ENCODE assay signal across 32 cellular contexts in the genomic region with DNA sequence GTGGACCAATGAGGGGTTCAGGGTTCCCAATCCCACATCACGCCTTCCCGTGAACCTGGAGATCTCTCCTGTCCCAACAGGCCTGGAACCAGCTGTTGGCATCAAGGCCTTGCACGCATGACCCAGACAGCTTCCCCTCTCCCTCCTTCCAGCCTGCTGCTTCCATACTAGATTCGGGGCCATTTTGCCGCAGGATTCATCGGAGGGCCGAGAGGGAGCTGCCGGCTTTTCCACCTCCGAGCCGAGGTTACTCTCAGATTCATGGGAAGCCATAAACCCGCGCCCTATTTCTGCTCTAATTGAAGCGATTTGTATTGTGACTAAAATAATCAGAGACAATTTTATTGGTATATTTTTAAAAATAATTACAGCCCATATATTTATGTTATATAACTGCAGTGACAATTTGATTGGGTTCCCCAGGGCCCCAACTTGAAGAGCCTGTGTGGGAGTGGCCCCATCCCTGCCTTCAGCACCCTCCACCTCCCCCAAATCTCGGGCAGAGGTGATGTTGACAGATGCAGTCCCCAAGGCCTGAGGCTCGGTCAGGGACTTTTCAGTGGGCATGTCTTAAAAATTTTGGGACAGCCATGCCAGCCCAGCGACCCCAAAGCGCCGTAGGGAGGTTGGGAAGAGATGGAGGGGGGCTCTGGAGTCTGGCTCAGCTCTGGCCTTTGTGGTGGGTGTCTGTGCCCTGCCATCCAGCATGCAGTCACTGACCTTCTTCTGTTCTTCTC.
"Had no signal": no experiment of that assay in that cellular context is flagged by ENCODE, and none has a peak within 500 bp of the region (broad histone marks: within the 10 kb centered on the region; RNA-seq: fewer than 3 reads in every experiment).

No MANE protein-coding gene starts in this region.

- H3K27me3 ChIP-seq: brain microvascular endothelial cell, colonic mucosa had no signal

- H3K27ac Mint-ChIP-seq: activated B cell treated with CpG ODN at 0.5 μM for 24 hours; activated CD8-positive, alpha-beta T cell treated with anti-CD3 and anti-CD28 coated beads for 36 hours; activated naive CD4-positive, alpha-beta T cell treated with anti-CD3 and anti-CD28 coated beads, Interleukin-2, amount 10 ng/mL, durations not matched to agents 7 days and 5 days; activated naive CD4-positive, alpha-beta T cell treated with anti-CD3 and anti-CD28 coated beads, Interleukin-2, amount 50 U/mL, for 72 hours; activated naive CD8-positive, alpha-beta T cell treated with anti-CD3 and anti-CD28 coated beads, Interleukin-2, amount 10 ng/mL, durations not matched to agents 7 days and 5 days; activated T-helper 17 cell treated with anti-CD3 and anti-CD28 coated beads, Interleukin-2, amount 50 U/mL, for 72 hours; T-helper 17 cell; T-helper 2 cell treated with Interferon-gamma antibody and Interleukin-4, amounts not matched to agents 5 μg/mL and 100 μg/mL, for 36 hours had no signal

- H3K4me3 Mint-ChIP-seq: activated B cell treated with CpG ODN at 0.5 μM for 24 hours; activated CD8-positive, alpha-beta T cell treated with anti-CD3 and anti-CD28 coated beads for 36 hours; activated naive CD4-positive, alpha-beta T cell treated with anti-CD3 and anti-CD28 coated beads, Interleukin-2, amount 10 ng/mL, durations not matched to agents 7 days and 5 days; activated naive CD8-positive, alpha-beta T cell treated with anti-CD3 and anti-CD28 coated beads, Interleukin-2, amount 10 ng/mL, durations not matched to agents 7 days and 5 days; activated T-cell treated with anti-CD3 and anti-CD28 coated beads, Interleukin-2, amount 50 U/mL, for 4 hours; activated T-helper 17 cell treated with anti-CD3 and anti-CD28 coated beads, Interleukin-2, amount 50 U/mL, for 72 hours; central memory CD8-positive, alpha-beta T cell; T-helper 17 cell; T-helper 2 cell treated with Interferon-gamma antibody and Interleukin-4, amounts not matched to agents 5 μg/mL and 100 μg/mL, for 36 hours had no signal

- FAIRE-seq: astrocyte, bronchial epithelial cell, endometrium, endothelial cell of umbilical vein had no signal

- H3K27me3 Mint-ChIP-seq: activated B cell treated with CpG ODN at 0.5 μM for 24 hours; activated CD8-positive, alpha-beta T cell treated with anti-CD3 and anti-CD28 coated beads for 36 hours; activated naive CD4-positive, alpha-beta T cell treated with anti-CD3 and anti-CD28 coated beads, Interleukin-2, amount 10 ng/mL, durations not matched to agents 7 days and 5 days; activated naive CD8-positive, alpha-beta T cell treated with anti-CD3 and anti-CD28 coated beads, Interleukin-2, amount 10 ng/mL, durations not matched to agents 7 days and 5 days; activated T-helper 17 cell treated with anti-CD3 and anti-CD28 coated beads, Interleukin-2, amount 50 U/mL, for 72 hours had no signal

- H3K9me3 Mint-ChIP-seq: activated B cell treated with CpG ODN at 0.5 μM for 24 hours; activated CD8-positive, alpha-beta T cell treated with anti-CD3 and anti-CD28 coated beads for 36 hours; activated naive CD4-positive, alpha-beta T cell treated with anti-CD3 and anti-CD28 coated beads, Interleukin-2, amount 10 ng/mL, durations not matched to agents 7 days and 5 days; activated naive CD4-positive, alpha-beta T cell treated with anti-CD3 and anti-CD28 coated beads, Interleukin-2, amount 50 U/mL, for 72 hours; activated naive CD8-positive, alpha-beta T cell treated with anti-CD3 and anti-CD28 coated beads, Interleukin-2, amount 10 ng/mL, durations not matched to agents 7 days and 5 days; activated T-cell treated with anti-CD3 and anti-CD28 coated beads, Interleukin-2, amount 50 U/mL, for 4 hours; activated T-helper 17 cell treated with anti-CD3 and anti-CD28 coated beads, Interleukin-2, amount 50 U/mL, for 72 hours; central memory CD8-positive, alpha-beta T cell; T-helper 2 cell treated with Interferon-gamma antibody and Interleukin-4, amounts not matched to agents 5 μg/mL and 100 μg/mL, for 36 hours had no signal

- DNase-seq: activated B cell treated with CpG ODN at 0.5 μM for 24 hours; activated CD4-positive, alpha-beta T cell treated with anti-CD3 and anti-CD28 coated beads for 48 hours; activated CD4-positive, alpha-beta T cell treated with anti-CD3 and anti-CD28 coated beads, Interleukin-2, amount 50 U/mL, for 1 hour; activated CD4-positive, alpha-beta T cell treated with anti-CD3 and anti-CD28 coated beads, Interleukin-2, amount 50 U/mL, for 48 hours; activated CD8-positive, alpha-beta memory T cell treated with anti-CD3 and anti-CD28 coated beads for 24 hours; activated CD8-positive, alpha-beta T cell treated with anti-CD3 and anti-CD28 coated beads for 36 hours; activated gamma-delta T cell; activated naive CD4-positive, alpha-beta T cell; activated naive CD4-positive, alpha-beta T cell treated with anti-CD3 and anti-CD28 coated beads, Interleukin-2, amount 10 ng/mL, durations not matched to agents 7 days and 5 days; activated naive CD8-positive, alpha-beta T cell treated with anti-CD3 and anti-CD28 coated beads, Interleukin-2, amount 10 ng/mL, durations not matched to agents 7 days and 5 days; activated T-cell treated with anti-CD3 and anti-CD28 coated beads, Interleukin-2, amount 50 U/mL, for 4 hours; brain microvascular endothelial cell; colonic mucosa; effector CD8-positive, alpha-beta T cell; esophagus squamous epithelium; foreskin melanocyte; heart right ventricle; T-helper 1 cell; T-helper 17 cell; T1000; WERI-Rb-1 had no signal

- H3K4me1 ChIP-seq: colonic mucosa, esophagus squamous epithelium, gastroesophageal sphincter, heart right ventricle had no signal

- H3K36me3 ChIP-seq: brain microvascular endothelial cell, colonic mucosa, esophagus squamous epithelium, gastroesophageal sphincter, heart right ventricle, WERI-Rb-1 had no signal

- ATAC-seq: activated CD4-positive, CD25-positive, alpha-beta regulatory T cell treated with anti-CD3 and anti-CD28 coated beads, Interleukin-2, amount 50 U/mL, for 24 hours; activated CD8-positive, alpha-beta T cell treated with anti-CD3 and anti-CD28 coated beads for 36 hours; activated naive CD4-positive, alpha-beta T cell treated with anti-CD3 and anti-CD28 coated beads, Interleukin-2, amount 50 U/mL, for 72 hours; activated T-cell treated with anti-CD3 and anti-CD28 coated beads, Interleukin-2, amount 50 U/mL, for 4 hours; activated T-helper 17 cell treated with anti-CD3 and anti-CD28 coated beads, Interleukin-2, amount 50 U/mL, for 72 hours; gastroesophageal sphincter; heart right ventricle; T-helper 17 cell had no signal

- H3K4me3 ChIP-seq: colonic mucosa, esophagus squamous epithelium, gastroesophageal sphincter, heart right ventricle had no signal

- H3K36me3 Mint-ChIP-seq: activated naive CD4-positive, alpha-beta T cell treated with anti-CD3 and anti-CD28 coated beads, Interleukin-2, amount 10 ng/mL, durations not matched to agents 7 days and 5 days; activated naive CD4-positive, alpha-beta T cell treated with anti-CD3 and anti-CD28 coated beads, Interleukin-2, amount 50 U/mL, for 72 hours; activated naive CD8-positive, alpha-beta T cell treated with anti-CD3 and anti-CD28 coated beads, Interleukin-2, amount 10 ng/mL, durations not matched to agents 7 days and 5 days had no signal

- H3K27ac ChIP-seq: brain microvascular endothelial cell, colonic mucosa, epithelial cell of prostate, esophagus squamous epithelium, gastroesophageal sphincter, heart right ventricle, WERI-Rb-1 had no signal

- H3K9me3 ChIP-seq: colonic mucosa, esophagus squamous epithelium, gastroesophageal sphincter, heart right ventricle had no signal

- H3K4me1 Mint-ChIP-seq: activated B cell treated with CpG ODN at 0.5 μM for 24 hours; activated naive CD4-positive, alpha-beta T cell treated with anti-CD3 and anti-CD28 coated beads, Interleukin-2, amount 10 ng/mL, durations not matched to agents 7 days and 5 days; activated naive CD8-positive, alpha-beta T cell treated with anti-CD3 and anti-CD28 coated beads, Interleukin-2, amount 10 ng/mL, durations not matched to agents 7 days and 5 days; activated T-helper 17 cell treated with anti-CD3 and anti-CD28 coated beads, Interleukin-2, amount 50 U/mL, for 72 hours; central memory CD8-positive, alpha-beta T cell had no signal
